9 cellular contexts compared by ENCODE assay signal in the genomic region with DNA sequence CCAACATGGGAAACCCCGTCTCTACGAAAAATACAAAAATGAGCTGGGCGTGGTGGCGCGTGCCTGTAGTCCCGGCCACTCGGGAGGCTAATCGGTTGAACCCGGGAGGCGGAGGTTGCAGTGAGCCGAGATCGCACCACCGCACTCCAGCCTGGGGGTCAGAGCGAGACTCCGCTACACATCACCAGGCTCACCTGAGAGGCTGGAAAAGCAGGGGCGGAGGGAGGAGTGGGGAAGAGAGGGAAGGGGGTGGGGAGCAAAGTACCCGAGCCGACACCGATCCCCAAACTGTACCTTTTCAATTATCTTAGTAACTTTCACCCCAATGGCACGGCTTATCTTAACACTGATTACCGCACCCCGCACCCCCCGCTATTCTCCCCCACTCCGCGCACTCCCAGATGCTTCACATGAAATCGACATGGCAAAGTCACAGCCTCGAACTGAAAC. TPM values are rescaled to one million over a fixed set of nuclear protein-coding genes. Genes with fewer than 3 reads are reported as not detected.
DNase-seq lines count a peak whose midpoint lies in the region; ATAC-seq and TF ChIP-seq lines count a peak whose summit lies in the region.
"Had no signal": no experiment of that assay in that cellular context is flagged by ENCODE, and none has a peak within 500 bp of the region (broad histone marks: within the 10 kb centered on the region; RNA-seq: fewer than 3 reads in every experiment).

No MANE protein-coding gene starts in this region.

- H3K27me3 ChIP-seq in ascending aorta (no peaks in the 10 kb centered on the region), stomach smooth muscle (ENCODE audit: control insufficient read depth in 1 of 2, insufficient read depth in 2 of 2, low read length in 2 of 2) (no peaks in the 10 kb centered on the region)

- H3K4me3 ChIP-seq in ascending aorta (peak overlapping the region; percentile 68 to 83), stomach smooth muscle (ENCODE audit: low read length in 2 of 2) (peak overlapping the region; percentile 56 to 65)

- H3K36me3 ChIP-seq in ascending aorta, result no peaks in the 10 kb centered on the region
- no peaks in the 10 kb centered on the region for H3K36me3 ChIP-seq in stomach smooth muscle (ENCODE audit: control insufficient read depth in 2 of 2, insufficient read depth in 2 of 2, low read length in 2 of 2)

- DNase-seq in NCI-H1417 (lab: John Stamatoyannopoulos, UW) (peak in 2 of 3 experiments; percentile 52 to 78), NCI-H1417 treated with DMSO at 0.1 percent for 48 hours (lab: John Stamatoyannopoulos, UW) (no peak), ascending aorta (ENCODE audit: low spot score in 2 of 2) (no peak), iris pigment epithelial cell (ENCODE audit: low read depth) (peak; percentile 10), dedifferentiated amniotic fluid mesenchymal stem cell (ENCODE audit: extremely low spot score) (no peak), AG08396 (ENCODE audit: low spot score) (no peak)

- TF ChIP-seq CTCF in ascending aorta (IDR thresholded peaks at IDR 0.05), result no peak

- intact Hi-C loops in ascending aorta (cut with DNase I), result loop anchor here (2.0 to 5.0 kb wide), 6 partner anchors 76 to 536 kb away; no protein-coding TSS in a partner anchor

- H3K4me1 ChIP-seq in ascending aorta (peaks cover 6 to 8% of the 10 kb centered on the region in 2 donors), stomach smooth muscle (ENCODE audit: control insufficient read depth, insufficient read depth, low read length) (peaks cover 19% of the 10 kb centered on the region)

- no peaks in the 10 kb centered on the region for H3K9me3 ChIP-seq in ascending aorta
- H3K9me3 ChIP-seq in stomach smooth muscle (ENCODE audit: control insufficient read depth in 2 of 2, low read length in 2 of 2), result no peaks in the 10 kb centered on the region

- H3K27ac ChIP-seq in ascending aorta, result peak overlapping the region; percentile 54 to 87
- peak overlapping the region; percentile 74 for H3K27ac ChIP-seq in stomach smooth muscle (ENCODE audit: low read length)

- H3K9ac ChIP-seq in stomach smooth muscle (ENCODE audit: low read length in 2 of 2), result peak overlapping the region; percentile 36 to 68

- ATAC-seq in HG02623 (IDR thresholded peaks at IDR 0.05; ENCODE audit: unreplicated experiment), result no peak

RNA-seq across cellular contexts. Expression of gene SYNM, which starts 46.4 kb away (rescaled TPM):
- total RNA-seq in ascending aorta, result 37.7 TPM

RNA-seq across cellular contexts. Expression of gene PGPEP1L, which starts 50.9 kb away (rescaled TPM):
- total RNA-seq in ascending aorta, result not detected
- total RNA-seq: A172 had no signal

Comparison
In these comparisons a context has a peak if more than half of its experiments do, and no peak if none do; other contexts are left out.
1. DNase-seq: peak in NCI-H1417 (2 of 3) and iris pigment epithelial cell (single experiment); none in NCI-H1417 treated with DMSO at 0.1 percent for 48 hours (single experiment), ascending aorta (0 of 2), dedifferentiated amniotic fluid mesenchymal stem cell (single experiment) and AG08396 (single experiment).